In genomic region chr3:129428382-129429079, GRCh38 we compare ENCODE assay signal across 8 cellular contexts. TPM values are rescaled to one million over a fixed set of nuclear protein-coding genes. Genes with fewer than 3 reads are reported as not detected.
A peak's percentile ranks its signal among the peaks of the same experiment; 100 is the strongest.
DNase-seq lines count a peak whose midpoint lies in the region; ATAC-seq, FAIRE-seq and TF ChIP-seq lines count a peak whose summit lies in the region.

Gene EFCAB12 (minus strand): TSS chr3:129428636. CDS start chr3:129428488, 148 bp downstream.

- no peak within 1 kb of the TSS for H4K91ac ChIP-seq in neuronal stem cell (ENCODE audit: low read depth, low read length, poor library complexity)

- CTCF ChIA-PET in Caco-2 (lab: Charles Lee), result interaction anchor here (2.2 kb wide), 1 partner anchor 45 kb away, joined by 10 read pairs; no protein-coding TSS in a partner anchor
- CTCF ChIA-PET in activated naive CD4-positive, alpha-beta T cell treated with anti-CD3 and anti-CD28 coated beads, Interleukin-2, amount 10 ng/mL, durations not matched to agents 7 days and 5 days (lab: Charles Lee), result interaction anchor here (0.6 to 1.6 kb wide), 6 partner anchors 10 to 100 kb away, joined by 3 to 4 read pairs (median 4); no protein-coding TSS in a partner anchor

- peak; percentile 87 for ATAC-seq in GM21423 (IDR thresholded peaks at IDR 0.05; ENCODE audit: unreplicated experiment)

- H2AK5ac ChIP-seq in neuronal stem cell (ENCODE audit: low read depth, low read length), result no peak within 1 kb of the TSS

- BruUV-seq in Caco-2 (replicated peaks; lab: Mats Ljungman, UMichigan), result no TSS peak

- peaks cover 3% of the 10 kb centered on the region for H3K27me3 Mint-ChIP-seq in Caco-2 (ENCODE audit: insufficient read depth, unreplicated experiment)
- H3K27me3 Mint-ChIP-seq in activated naive CD4-positive, alpha-beta T cell treated with anti-CD3 and anti-CD28 coated beads, Interleukin-2, amount 10 ng/mL, durations not matched to agents 7 days and 5 days, result peaks cover 19% of the 10 kb centered on the region

- H3K14ac ChIP-seq in neuronal stem cell (ENCODE audit: low read length), result no peak within 1 kb of the TSS

- H3K4me2 ChIP-seq in neuronal stem cell (ENCODE audit: insufficient read depth, low read length, poor library complexity, severe bottlenecking), result peak within 1 kb of the TSS; percentile 100

- H3K27ac Mint-ChIP-seq in Caco-2 (ENCODE audit: unreplicated experiment), result peak within 1 kb of the TSS; percentile 34
- peak within 1 kb of the TSS; percentile 43 for H3K27ac Mint-ChIP-seq in activated naive CD4-positive, alpha-beta T cell treated with anti-CD3 and anti-CD28 coated beads, Interleukin-2, amount 10 ng/mL, durations not matched to agents 7 days and 5 days

- peak within 1 kb of the TSS; percentile 85 for H2AFZ ChIP-seq in neuronal stem cell (ENCODE audit: low read length)

- no peak within 1 kb of the TSS for H2BK12ac ChIP-seq in neuronal stem cell (ENCODE audit: low read length)

- H3K36me3 ChIP-seq in Caco-2 (ENCODE audit: control insufficient read depth, insufficient read depth, low read length) (peaks cover 3% of the 10 kb centered on the region; the same call in 1 of the 2 replicates), neuronal stem cell (replicated peaks in 1 of 2; ENCODE audit: control insufficient read depth in 2 of 2, insufficient read depth in 2 of 2, low read length in 2 of 2) (peaks cover 12 to 41% of the 10 kb centered on the region in 2 donors), stomach (peaks cover 21 to 39% (median 35%) of the 10 kb centered on the region in 4 donors)

- H2BK15ac ChIP-seq in neuronal stem cell (ENCODE audit: low read length), result no peak within 1 kb of the TSS

- H3K4me1 ChIP-seq in Caco-2, result 0 out of 2 replicates have a peak, but pooled peaks cover 6% of the 10 kb centered on the region
- peaks cover 11 to 18% of the 10 kb centered on the region in 2 donors for H3K4me1 ChIP-seq in neuronal stem cell (ENCODE audit: control insufficient read depth in 2 of 2, insufficient read depth in 1 of 2, low read depth in 1 of 2, low read length in 2 of 2)
- peaks cover 19 to 30% (median 21%) of the 10 kb centered on the region in 4 donors for H3K4me1 ChIP-seq in stomach

- H3K18ac ChIP-seq in neuronal stem cell (ENCODE audit: low read length), result no peak within 1 kb of the TSS

- peak within 1 kb of the TSS; percentile 46 for H3K23ac ChIP-seq in neuronal stem cell (ENCODE audit: low read depth, low read length, poor library complexity)

- H3K9me3 ChIP-seq in Caco-2 (no peaks in the 10 kb centered on the region), neuronal stem cell (replicated peaks in 1 of 2; ENCODE audit: control insufficient read depth in 2 of 2, insufficient read depth in 1 of 2, low read depth in 1 of 2, low read length in 2 of 2) (no peaks in the 10 kb centered on the region), stomach (no peaks in the 10 kb centered on the region)

- H3K36me3 Mint-ChIP-seq in Caco-2 (ENCODE audit: insufficient read depth, unreplicated experiment), result peaks cover 38% of the 10 kb centered on the region
- H3K36me3 Mint-ChIP-seq in activated naive CD4-positive, alpha-beta T cell treated with anti-CD3 and anti-CD28 coated beads, Interleukin-2, amount 10 ng/mL, durations not matched to agents 7 days and 5 days, result peaks cover 28% of the 10 kb centered on the region

- no peaks in the 10 kb centered on the region for H3K27me3 ChIP-seq in Caco-2 (replicated peaks; ENCODE audit: control insufficient read depth, insufficient read depth, low read length)
- no peaks in the 10 kb centered on the region for H3K27me3 ChIP-seq in neuronal stem cell (ENCODE audit: control insufficient read depth in 3 of 3, insufficient read depth in 3 of 3, low read depth in 1 of 3, low read length in 3 of 3)
- no peaks in the 10 kb centered on the region for H3K27me3 ChIP-seq in stomach

- H3K4ac ChIP-seq in neuronal stem cell (ENCODE audit: low read length), result no peak within 1 kb of the TSS

- no peak for TF ChIP-seq EP300 in stomach (IDR thresholded peaks at IDR 0.05)

- H2BK5ac ChIP-seq in neuronal stem cell (ENCODE audit: low read length), result no peak within 1 kb of the TSS

- no CpG with 5 or more reads among the region's 42 CpGs for WGBS in neuronal stem cell (ENCODE audit: extremely low coverage in 2 of 2, insufficient read length in 2 of 2, insufficient replicate concordance in 1 of 2), 2 donors
- 2 to 10% (median 3%) methylated on average over 34 to 42 of the region's 42 CpGs for WGBS in stomach, 5 donors

- H3K4me3 ChIP-seq in Caco-2 (ENCODE audit: low read depth, low read length), result peak within 1 kb of the TSS; percentile 50
- peak within 1 kb of the TSS; percentile 52 to 81 for H3K4me3 ChIP-seq in neuronal stem cell (ENCODE audit: low read length in 2 of 2)
- H3K4me3 ChIP-seq in stomach, result peak within 1 kb of the TSS; percentile 50 to 78 (median 63)

- peak; percentile 42 for FAIRE-seq in frontal cortex (lab: Jason Lieb, UNC)

- H3K79me1 ChIP-seq in neuronal stem cell (ENCODE audit: low read depth, low read length), result no peaks in the 10 kb centered on the region

- H3K4me1 Mint-ChIP-seq in Caco-2 (ENCODE audit: low read depth, unreplicated experiment), result peaks cover 21% of the 10 kb centered on the region
- H3K4me1 Mint-ChIP-seq in activated naive CD4-positive, alpha-beta T cell treated with anti-CD3 and anti-CD28 coated beads, Interleukin-2, amount 10 ng/mL, durations not matched to agents 7 days and 5 days, result peaks cover 34% of the 10 kb centered on the region

- H3K9me3 Mint-ChIP-seq in Caco-2 (ENCODE audit: unreplicated experiment), result no peaks in the 10 kb centered on the region
- H3K9me3 Mint-ChIP-seq in activated naive CD4-positive, alpha-beta T cell treated with anti-CD3 and anti-CD28 coated beads, Interleukin-2, amount 10 ng/mL, durations not matched to agents 7 days and 5 days, result no peaks in the 10 kb centered on the region

- no peak within 1 kb of the TSS for H2BK120ac ChIP-seq in neuronal stem cell (ENCODE audit: low read depth, low read length)

- H3K27ac ChIP-seq in neuronal stem cell (replicated peaks; ENCODE audit: low read length) (peak within 1 kb of the TSS; percentile 61), stomach (peak within 1 kb of the TSS; percentile 58 to 78 (median 70))

- peak; percentile 92 to 94 for DNase-seq in Caco-2
- DNase-seq in HuH-7.5 (ENCODE audit: low spot score), result peak; percentile 83
- peak; percentile 92 for DNase-seq in SHP77 treated with DMSO at 0.1 percent for 48 hours (lab: John Stamatoyannopoulos, UW)
- peak; percentile 95 for DNase-seq in activated naive CD4-positive, alpha-beta T cell treated with anti-CD3 and anti-CD28 coated beads, Interleukin-2, amount 10 ng/mL, durations not matched to agents 7 days and 5 days
- peak; percentile 81 to 92 for DNase-seq in frontal cortex (ENCODE audit: low spot score in 2 of 2)
- DNase-seq in neuronal stem cell (ENCODE audit: low spot score), result peak; percentile 88
- peak; percentile 97 for DNase-seq in stomach

- POLR2A ChIA-PET in Caco-2 (lab: Charles Lee), result interaction anchor here (0.5 to 1.1 kb wide), 4 partner anchors 11 to 178 kb away, joined by 3 to 5 read pairs (median 3); partner anchors contain the start of genes IFT122, MBD4 and PLXND1

- TF ChIP-seq POLR2A in stomach (IDR thresholded peaks at IDR 0.05), result no peak

- peak within 1 kb of the TSS; percentile 94 for H3K9ac ChIP-seq in neuronal stem cell (ENCODE audit: low read depth, low read length, poor library complexity)

- H4K8ac ChIP-seq in neuronal stem cell (ENCODE audit: low read depth, low read length), result peak within 1 kb of the TSS; percentile 70

- intact Hi-C loops in Caco-2 (cut with micrococcal nuclease; ENCODE audit: unreplicated experiment) (no loop called here), stomach (cut with DNase I; ENCODE audit: low total_unique reads) (no loop called here)

- TF ChIP-seq CTCF in Caco-2 (IDR thresholded peaks at IDR 0.05; ENCODE audit: insufficient read depth in 1 of 2, low read depth in 1 of 2, low read length in 1 of 2, severe bottlenecking in 1 of 2, unreplicated experiment in 1 of 2), result no peak
- TF ChIP-seq CTCF in stomach (IDR thresholded peaks at IDR 0.05), result no peak

- H3K4me3 Mint-ChIP-seq in Caco-2 (ENCODE audit: unreplicated experiment), result peak within 1 kb of the TSS; percentile 71
- peak within 1 kb of the TSS; percentile 60 for H3K4me3 Mint-ChIP-seq in activated naive CD4-positive, alpha-beta T cell treated with anti-CD3 and anti-CD28 coated beads, Interleukin-2, amount 10 ng/mL, durations not matched to agents 7 days and 5 days

RNA-seq across cellular contexts. Expression of gene EFCAB12, which starts in this region (rescaled TPM):
- total RNA-seq in Caco-2 (2022), result 0.14 and 0.49 TPM in 2 replicates
- 0.41 TPM for total RNA-seq in frontal cortex
- 1.3 TPM for polyA plus RNA-seq in neuronal stem cell (2013, experiment 1 of 2)
- 1.2 TPM for polyA plus RNA-seq in neuronal stem cell (2013, experiment 2 of 2)
- 1 to 10 TPM in 1 of 5 donors, under 1 TPM in 2, not detected in 2; 0.72 to 4.0 (median 0.92) TPM for total RNA-seq in stomach
- polyA plus RNA-seq in stomach, result 1 to 10 TPM in 2 of 3 donors, under 1 TPM in 1; 0.33 to 2.7 (median 2.6) TPM

Comparison
In these comparisons a context has a peak if more than half of its experiments do, and no peak if none do; other contexts are left out.
1. Peak in every context shown above with its lines: DNase-seq, ATAC-seq, H3K4me3 ChIP-seq and H3K27ac ChIP-seq.
2. Peak in DNase-seq and H3K4me3 ChIP-seq in Caco-2; RNA of the gene not detected or under 1 TPM.
3. Peak in DNase-seq in frontal cortex; RNA of the gene not detected or under 1 TPM.